Comparison of ENCODE assay signal across 1 cellular context in genomic region chr17:5486206-5487124, GRCh38.
A peak's percentile ranks its signal among the peaks of the same experiment; 100 is the strongest.
TF ChIP-seq lines count a peak whose summit lies in the region.

A gene with protein sequence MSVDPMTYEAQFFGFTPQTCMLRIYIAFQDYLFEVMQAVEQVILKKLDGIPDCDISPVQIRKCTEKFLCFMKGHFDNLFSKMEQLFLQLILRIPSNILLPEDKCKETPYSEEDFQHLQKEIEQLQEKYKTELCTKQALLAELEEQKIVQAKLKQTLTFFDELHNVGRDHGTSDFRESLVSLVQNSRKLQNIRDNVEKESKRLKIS (plus strand): TSS chr17:5486566. CDS start chr17:5488863, 2,297 bp downstream.

TF ChIP-seq in HepG2, 621 proteins besides CTCF, POLR2A, EP300 and RAD21 (continued from another document and continues in another):
- TF ChIP-seq, protein P1, sequence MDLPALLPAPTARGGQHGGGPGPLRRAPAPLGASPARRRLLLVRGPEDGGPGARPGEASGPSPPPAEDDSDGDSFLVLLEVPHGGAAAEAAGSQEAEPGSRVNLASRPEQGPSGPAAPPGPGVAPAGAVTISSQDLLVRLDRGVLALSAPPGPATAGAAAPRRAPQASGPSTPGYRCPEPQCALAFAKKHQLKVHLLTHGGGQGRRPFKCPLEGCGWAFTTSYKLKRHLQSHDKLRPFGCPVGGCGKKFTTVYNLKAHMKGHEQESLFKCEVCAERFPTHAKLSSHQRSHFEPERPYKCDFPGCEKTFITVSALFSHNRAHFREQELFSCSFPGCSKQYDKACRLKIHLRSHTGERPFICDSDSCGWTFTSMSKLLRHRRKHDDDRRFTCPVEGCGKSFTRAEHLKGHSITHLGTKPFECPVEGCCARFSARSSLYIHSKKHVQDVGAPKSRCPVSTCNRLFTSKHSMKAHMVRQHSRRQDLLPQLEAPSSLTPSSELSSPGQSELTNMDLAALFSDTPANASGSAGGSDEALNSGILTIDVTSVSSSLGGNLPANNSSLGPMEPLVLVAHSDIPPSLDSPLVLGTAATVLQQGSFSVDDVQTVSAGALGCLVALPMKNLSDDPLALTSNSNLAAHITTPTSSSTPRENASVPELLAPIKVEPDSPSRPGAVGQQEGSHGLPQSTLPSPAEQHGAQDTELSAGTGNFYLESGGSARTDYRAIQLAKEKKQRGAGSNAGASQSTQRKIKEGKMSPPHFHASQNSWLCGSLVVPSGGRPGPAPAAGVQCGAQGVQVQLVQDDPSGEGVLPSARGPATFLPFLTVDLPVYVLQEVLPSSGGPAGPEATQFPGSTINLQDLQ (CRISPR knock-in tag; IDR thresholded peaks at IDR 0.05), result no peak
- TF ChIP-seq HMG20B (CRISPR knock-in tag; conservative IDR thresholded peaks at IDR 0.05), result 0 out of 2 replicates have a peak, but pooled peaks have one; percentile 53
- TF ChIP-seq ZNF34 (CRISPR knock-in tag; IDR thresholded peaks at IDR 0.05; ENCODE audit: borderline replicate concordance), result no peak
- 0 out of 2 replicates have a peak, but pooled peaks have one; percentile 64 for TF ChIP-seq NAIF1 (CRISPR knock-in tag; IDR thresholded peaks at IDR 0.05; ENCODE audit: borderline replicate concordance)
- peak; percentile 72; the same call in 1 of the 2 replicates for TF ChIP-seq ZNF205 (CRISPR knock-in tag; IDR thresholded peaks at IDR 0.05)
- TF ChIP-seq, protein P2, sequence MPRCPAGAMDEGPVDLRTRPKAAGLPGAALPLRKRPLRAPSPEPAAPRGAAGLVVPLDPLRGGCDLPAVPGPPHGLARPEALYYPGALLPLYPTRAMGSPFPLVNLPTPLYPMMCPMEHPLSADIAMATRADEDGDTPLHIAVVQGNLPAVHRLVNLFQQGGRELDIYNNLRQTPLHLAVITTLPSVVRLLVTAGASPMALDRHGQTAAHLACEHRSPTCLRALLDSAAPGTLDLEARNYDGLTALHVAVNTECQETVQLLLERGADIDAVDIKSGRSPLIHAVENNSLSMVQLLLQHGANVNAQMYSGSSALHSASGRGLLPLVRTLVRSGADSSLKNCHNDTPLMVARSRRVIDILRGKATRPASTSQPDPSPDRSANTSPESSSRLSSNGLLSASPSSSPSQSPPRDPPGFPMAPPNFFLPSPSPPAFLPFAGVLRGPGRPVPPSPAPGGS (CRISPR knock-in tag; IDR thresholded peaks at IDR 0.05), result no peak; the same call in 1 of the 2 replicates
- 0 out of 2 replicates have a peak, but pooled peaks have one; percentile 51 for TF ChIP-seq ZNF766 (CRISPR knock-in tag; IDR thresholded peaks at IDR 0.05; ENCODE audit: borderline replicate concordance)
- TF ChIP-seq, protein P3, sequence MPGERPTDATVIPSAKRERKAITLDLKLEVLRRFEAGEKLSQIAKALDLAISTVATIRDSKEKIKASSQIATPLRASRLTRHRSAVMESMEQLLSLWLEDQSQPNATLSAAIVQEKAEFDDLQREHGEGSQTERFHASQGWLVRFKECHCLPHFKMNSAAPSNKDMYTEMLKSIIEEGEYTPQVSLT (CRISPR knock-in tag; IDR thresholded peaks at IDR 0.05; ENCODE audit: borderline replicate concordance, low read depth), result no peak
- no peak for TF ChIP-seq ZKSCAN5 (CRISPR knock-in tag; IDR thresholded peaks at IDR 0.05)
- peak; percentile 37; the same call in 1 of the 2 replicates for TF ChIP-seq ZNF331 (CRISPR knock-in tag; IDR thresholded peaks at IDR 0.05)
- TF ChIP-seq KDM4B (CRISPR knock-in tag; IDR thresholded peaks at IDR 0.05), result peak; percentile 73
- TF ChIP-seq, protein P4, sequence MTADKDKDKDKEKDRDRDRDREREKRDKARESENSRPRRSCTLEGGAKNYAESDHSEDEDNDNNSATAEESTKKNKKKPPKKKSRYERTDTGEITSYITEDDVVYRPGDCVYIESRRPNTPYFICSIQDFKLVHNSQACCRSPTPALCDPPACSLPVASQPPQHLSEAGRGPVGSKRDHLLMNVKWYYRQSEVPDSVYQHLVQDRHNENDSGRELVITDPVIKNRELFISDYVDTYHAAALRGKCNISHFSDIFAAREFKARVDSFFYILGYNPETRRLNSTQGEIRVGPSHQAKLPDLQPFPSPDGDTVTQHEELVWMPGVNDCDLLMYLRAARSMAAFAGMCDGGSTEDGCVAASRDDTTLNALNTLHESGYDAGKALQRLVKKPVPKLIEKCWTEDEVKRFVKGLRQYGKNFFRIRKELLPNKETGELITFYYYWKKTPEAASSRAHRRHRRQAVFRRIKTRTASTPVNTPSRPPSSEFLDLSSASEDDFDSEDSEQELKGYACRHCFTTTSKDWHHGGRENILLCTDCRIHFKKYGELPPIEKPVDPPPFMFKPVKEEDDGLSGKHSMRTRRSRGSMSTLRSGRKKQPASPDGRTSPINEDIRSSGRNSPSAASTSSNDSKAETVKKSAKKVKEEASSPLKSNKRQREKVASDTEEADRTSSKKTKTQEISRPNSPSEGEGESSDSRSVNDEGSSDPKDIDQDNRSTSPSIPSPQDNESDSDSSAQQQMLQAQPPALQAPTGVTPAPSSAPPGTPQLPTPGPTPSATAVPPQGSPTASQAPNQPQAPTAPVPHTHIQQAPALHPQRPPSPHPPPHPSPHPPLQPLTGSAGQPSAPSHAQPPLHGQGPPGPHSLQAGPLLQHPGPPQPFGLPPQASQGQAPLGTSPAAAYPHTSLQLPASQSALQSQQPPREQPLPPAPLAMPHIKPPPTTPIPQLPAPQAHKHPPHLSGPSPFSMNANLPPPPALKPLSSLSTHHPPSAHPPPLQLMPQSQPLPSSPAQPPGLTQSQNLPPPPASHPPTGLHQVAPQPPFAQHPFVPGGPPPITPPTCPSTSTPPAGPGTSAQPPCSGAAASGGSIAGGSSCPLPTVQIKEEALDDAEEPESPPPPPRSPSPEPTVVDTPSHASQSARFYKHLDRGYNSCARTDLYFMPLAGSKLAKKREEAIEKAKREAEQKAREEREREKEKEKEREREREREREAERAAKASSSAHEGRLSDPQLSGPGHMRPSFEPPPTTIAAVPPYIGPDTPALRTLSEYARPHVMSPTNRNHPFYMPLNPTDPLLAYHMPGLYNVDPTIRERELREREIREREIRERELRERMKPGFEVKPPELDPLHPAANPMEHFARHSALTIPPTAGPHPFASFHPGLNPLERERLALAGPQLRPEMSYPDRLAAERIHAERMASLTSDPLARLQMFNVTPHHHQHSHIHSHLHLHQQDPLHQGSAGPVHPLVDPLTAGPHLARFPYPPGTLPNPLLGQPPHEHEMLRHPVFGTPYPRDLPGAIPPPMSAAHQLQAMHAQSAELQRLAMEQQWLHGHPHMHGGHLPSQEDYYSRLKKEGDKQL (CRISPR knock-in tag; IDR thresholded peaks at IDR 0.05; ENCODE audit: low read depth), result no peak
- TF ChIP-seq AGO1 (IDR thresholded peaks at IDR 0.05; ENCODE audit: low read depth, low read length, poor library complexity, severe bottlenecking), result no peak
- TF ChIP-seq ZNF335 (CRISPR knock-in tag; IDR thresholded peaks at IDR 0.05), result peak; percentile 41; the same call in 1 of the 2 replicates
- TF ChIP-seq NFYB (CRISPR knock-in tag; IDR thresholded peaks at IDR 0.05), result peak; percentile 88
- TF ChIP-seq, protein P5, sequence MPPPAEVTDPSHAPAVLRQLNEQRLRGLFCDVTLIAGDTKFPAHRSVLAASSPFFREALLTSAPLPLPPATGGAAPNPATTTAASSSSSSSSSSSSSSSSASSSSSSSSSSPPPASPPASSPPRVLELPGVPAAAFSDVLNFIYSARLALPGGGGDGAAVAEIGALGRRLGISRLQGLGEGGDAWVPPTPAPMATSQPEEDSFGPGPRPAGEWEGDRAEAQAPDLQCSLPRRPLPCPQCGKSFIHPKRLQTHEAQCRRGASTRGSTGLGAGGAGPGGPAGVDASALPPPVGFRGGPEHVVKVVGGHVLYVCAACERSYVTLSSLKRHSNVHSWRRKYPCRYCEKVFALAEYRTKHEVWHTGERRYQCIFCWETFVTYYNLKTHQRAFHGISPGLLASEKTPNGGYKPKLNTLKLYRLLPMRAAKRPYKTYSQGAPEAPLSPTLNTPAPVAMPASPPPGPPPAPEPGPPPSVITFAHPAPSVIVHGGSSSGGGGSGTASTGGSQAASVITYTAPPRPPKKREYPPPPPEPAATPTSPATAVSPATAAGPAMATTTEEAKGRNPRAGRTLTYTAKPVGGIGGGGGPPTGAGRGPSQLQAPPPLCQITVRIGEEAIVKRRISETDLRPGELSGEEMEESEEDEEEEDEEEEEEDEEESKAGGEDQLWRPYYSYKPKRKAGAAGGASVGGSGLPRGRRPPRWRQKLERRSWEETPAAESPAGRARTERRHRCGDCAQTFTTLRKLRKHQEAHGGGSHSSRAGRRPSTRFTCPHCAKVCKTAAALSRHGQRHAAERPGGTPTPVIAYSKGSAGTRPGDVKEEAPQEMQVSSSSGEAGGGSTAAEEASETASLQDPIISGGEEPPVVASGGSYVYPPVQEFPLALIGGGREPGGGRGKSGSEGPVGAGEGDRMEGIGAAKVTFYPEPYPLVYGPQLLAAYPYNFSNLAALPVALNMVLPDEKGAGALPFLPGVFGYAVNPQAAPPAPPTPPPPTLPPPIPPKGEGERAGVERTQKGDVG (CRISPR knock-in tag; IDR thresholded peaks at IDR 0.05; ENCODE audit: borderline replicate concordance), result 0 out of 2 replicates have a peak, but pooled peaks have one; percentile 41
- peak; percentile 40; the same call in 1 of the 2 replicates for TF ChIP-seq MTA1 (CRISPR knock-in tag; IDR thresholded peaks at IDR 0.05; ENCODE audit: borderline replicate concordance)
- no peak for TF ChIP-seq ZNF556 (CRISPR knock-in tag; IDR thresholded peaks at IDR 0.05; ENCODE audit: borderline replicate concordance)
- no peak for TF ChIP-seq ZMYM3 (CRISPR knock-in tag; IDR thresholded peaks at IDR 0.05)
- TF ChIP-seq ZNF737 (CRISPR knock-in tag; IDR thresholded peaks at IDR 0.05; ENCODE audit: borderline replicate concordance), result no peak
- TF ChIP-seq ZNF18 (CRISPR knock-in tag; IDR thresholded peaks at IDR 0.05; ENCODE audit: insufficient replicate concordance), result peak; percentile 49
- TF ChIP-seq GABPB1 (CRISPR knock-in tag; IDR thresholded peaks at IDR 0.05), result peak; percentile 96
- TF ChIP-seq HNRNPH1 (optimal IDR thresholded peaks at IDR 0.05; ENCODE audit: low read depth, low read length), result no peak
- 0 out of 2 replicates have a peak, but pooled peaks have one; percentile 51 for TF ChIP-seq TSC22D2 (CRISPR knock-in tag; IDR thresholded peaks at IDR 0.05; ENCODE audit: borderline replicate concordance)
- TF ChIP-seq ZFP36L2 (CRISPR knock-in tag; IDR thresholded peaks at IDR 0.05), result peak; percentile 25; the same call in 1 of the 2 replicates
- TF ChIP-seq, protein P6, sequence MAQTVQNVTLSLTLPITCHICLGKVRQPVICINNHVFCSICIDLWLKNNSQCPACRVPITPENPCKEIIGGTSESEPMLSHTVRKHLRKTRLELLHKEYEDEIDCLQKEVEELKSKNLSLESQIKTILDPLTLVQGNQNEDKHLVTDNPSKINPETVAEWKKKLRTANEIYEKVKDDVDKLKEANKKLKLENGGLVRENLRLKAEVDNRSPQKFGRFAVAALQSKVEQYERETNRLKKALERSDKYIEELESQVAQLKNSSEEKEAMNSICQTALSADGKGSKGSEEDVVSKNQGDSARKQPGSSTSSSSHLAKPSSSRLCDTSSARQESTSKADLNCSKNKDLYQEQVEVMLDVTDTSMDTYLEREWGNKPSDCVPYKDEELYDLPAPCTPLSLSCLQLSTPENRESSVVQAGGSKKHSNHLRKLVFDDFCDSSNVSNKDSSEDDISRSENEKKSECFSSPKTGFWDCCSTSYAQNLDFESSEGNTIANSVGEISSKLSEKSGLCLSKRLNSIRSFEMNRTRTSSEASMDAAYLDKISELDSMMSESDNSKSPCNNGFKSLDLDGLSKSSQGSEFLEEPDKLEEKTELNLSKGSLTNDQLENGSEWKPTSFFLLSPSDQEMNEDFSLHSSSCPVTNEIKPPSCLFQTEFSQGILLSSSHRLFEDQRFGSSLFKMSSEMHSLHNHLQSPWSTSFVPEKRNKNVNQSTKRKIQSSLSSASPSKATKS (CRISPR knock-in tag; IDR thresholded peaks at IDR 0.05), result no peak
- TF ChIP-seq ZNF746 (CRISPR knock-in tag; IDR thresholded peaks at IDR 0.05), result peak; percentile 67; the same call in 1 of the 2 replicates
- peak; percentile 71; the same call in 1 of the 2 replicates for TF ChIP-seq HNF1B (CRISPR knock-in tag; IDR thresholded peaks at IDR 0.05)
- peak; percentile 85; the same call in 1 of the 2 replicates for TF ChIP-seq ZFP91 (CRISPR knock-in tag; IDR thresholded peaks at IDR 0.05; ENCODE audit: borderline replicate concordance)
- no peak; the same call in 1 of the 2 replicates for TF ChIP-seq MED1 (CRISPR knock-in tag; IDR thresholded peaks at IDR 0.05)
- TF ChIP-seq ZNF441 (CRISPR knock-in tag; IDR thresholded peaks at IDR 0.05; ENCODE audit: borderline replicate concordance), result no peak
- peak; percentile 89 for TF ChIP-seq GABPA (IDR thresholded peaks at IDR 0.05; ENCODE audit: low read depth, low read length)
- TF ChIP-seq GABPA (CRISPR knock-in tag; IDR thresholded peaks at IDR 0.05; ENCODE audit: low read depth), result peak; percentile 92
- TF ChIP-seq ZNF468 (CRISPR knock-in tag; IDR thresholded peaks at IDR 0.05), result peak; percentile 90; the same call in 1 of the 2 replicates
